In the genomic region with DNA sequence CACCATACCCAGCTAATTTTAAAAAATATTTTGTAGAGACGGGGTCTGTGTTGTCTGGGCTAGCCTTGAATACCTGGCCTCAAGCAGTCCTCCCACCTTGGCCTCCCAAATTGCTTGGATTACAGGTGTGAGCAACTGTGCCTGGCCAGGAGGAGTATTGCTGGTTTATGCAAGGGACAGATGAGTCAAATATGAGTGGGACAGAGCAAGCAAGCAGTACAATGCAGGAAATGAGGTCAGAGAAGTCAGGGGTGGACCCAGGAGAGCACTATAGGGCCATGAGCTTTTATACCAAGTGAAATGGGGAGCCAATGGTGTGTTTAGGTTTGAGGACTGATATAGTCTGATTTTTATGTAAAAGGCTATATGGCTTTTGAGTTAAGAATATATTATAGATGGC, we compare ENCODE assay signal across 17 cellular contexts. TPM values are rescaled to one million over a fixed set of nuclear protein-coding genes. Genes with fewer than 3 reads are reported as not detected.
DNase-seq lines count a peak whose midpoint lies in the region; ATAC-seq and TF ChIP-seq lines count a peak whose summit lies in the region.
"Had no signal": no experiment of that assay in that cellular context is flagged by ENCODE, and none has a peak within 500 bp of the region (broad histone marks: within the 10 kb centered on the region; RNA-seq: fewer than 3 reads in every experiment).

No MANE protein-coding gene starts in this region.

- peaks cover 56% of the 10 kb centered on the region for H3K4me1 ChIP-seq in BLaER1
- peaks cover 59% of the 10 kb centered on the region for H3K4me1 ChIP-seq in Caco-2

- H3K27me3 Mint-ChIP-seq in Caco-2 (ENCODE audit: insufficient read depth, unreplicated experiment), result no peaks in the 10 kb centered on the region

- DNase-seq in Caco-2, result no peak
- peak; percentile 19 for DNase-seq in epithelial cell of esophagus (ENCODE audit: low read depth)
- DNase-seq in stimulated activated effector memory CD8-positive, alpha-beta T cell treated with anti-CD3 and anti-CD28 coated beads, Interleukin-12 subunit alpha, Interleukin-12 subunit beta, amount 100 ng/mL, for 72 hours (ENCODE audit: low spot score in 2 of 2), result no peak
- DNase-seq in LoVo (ENCODE audit: low spot score), result no peak
- no peak for DNase-seq in D341Med (ENCODE audit: low spot score)
- DNase-seq: ACHN; HFFc6; KBM-7; MV-4-11; NCI-H187; NCI-H2107; NCI-H510A; NCI-H748 treated with DMSO at 0.1 percent for 48 hours; NK-92 treated with Interleukin-12 subunit alpha and Interleukin-12 subunit beta, amount 100 ng/mL, for 24 hours; Right ventricle myocardium superior had no signal

- peak overlapping the region; percentile 85 for H3K27ac ChIP-seq in BLaER1

- H3K27ac Mint-ChIP-seq in Caco-2 (ENCODE audit: unreplicated experiment), result peak overlapping the region; percentile 57
- H3K27ac Mint-ChIP-seq in stimulated activated effector memory CD8-positive, alpha-beta T cell treated with anti-CD3 and anti-CD28 coated beads, Interleukin-12 subunit alpha, Interleukin-12 subunit beta, amount 100 ng/mL, for 72 hours, result no peak overlapping the region
- H3K27ac Mint-ChIP-seq: HFFc6 had no signal

- ATAC-seq in stimulated activated effector memory CD8-positive, alpha-beta T cell treated with anti-CD3 and anti-CD28 coated beads, Interleukin-12 subunit alpha, Interleukin-12 subunit beta, amount 100 ng/mL, for 72 hours, result peak; percentile 80
- ATAC-seq in GM21381 (IDR thresholded peaks at IDR 0.05; ENCODE audit: unreplicated experiment), result no peak

- H3K36me3 ChIP-seq in BLaER1, result peaks cover 47% of the 10 kb centered on the region
- H3K36me3 ChIP-seq in Caco-2 (ENCODE audit: control insufficient read depth, insufficient read depth, low read length), result no peaks in the 10 kb centered on the region; the same call in 1 of the 2 replicates

- H3K4me2 ChIP-seq in BLaER1, result peak overlapping the region; percentile 88

- CTCF ChIA-PET in Caco-2 (lab: Charles Lee), result no interaction called here

- no TSS peak for BruUV-seq in Caco-2 (replicated peaks; lab: Mats Ljungman, UMichigan)

- 0 out of 2 replicates have a peak, but pooled peaks cover 6% of the 10 kb centered on the region for H4K20me1 ChIP-seq in BLaER1

- H3K9ac ChIP-seq in BLaER1, result no peak overlapping the region

- TF ChIP-seq CTCF in Caco-2 (IDR thresholded peaks at IDR 0.05; ENCODE audit: insufficient read depth in 1 of 2, low read depth in 1 of 2, low read length in 1 of 2, severe bottlenecking in 1 of 2, unreplicated experiment in 1 of 2) (no peak), epithelial cell of esophagus (IDR thresholded peaks at IDR 0.05; ENCODE audit: insufficient read depth, low read depth, low read length, missing control alignments) (no peak)

- H3K9me3 Mint-ChIP-seq in Caco-2 (ENCODE audit: unreplicated experiment), result peaks cover 10% of the 10 kb centered on the region
- no peaks in the 10 kb centered on the region for H3K9me3 Mint-ChIP-seq in stimulated activated effector memory CD8-positive, alpha-beta T cell treated with anti-CD3 and anti-CD28 coated beads, Interleukin-12 subunit alpha, Interleukin-12 subunit beta, amount 100 ng/mL, for 72 hours
- H3K9me3 Mint-ChIP-seq: HFFc6 had no signal

- intact Hi-C loops in Caco-2 (cut with micrococcal nuclease; ENCODE audit: unreplicated experiment), result no loop called here

- H3K4me3 ChIP-seq in BLaER1, result peak overlapping the region; percentile 56
- H3K4me3 ChIP-seq in Caco-2 (ENCODE audit: low read depth, low read length), result no peak overlapping the region
- H3K4me3 ChIP-seq in epithelial cell of esophagus (ENCODE audit: low read length), result no peak overlapping the region

- POLR2A ChIA-PET in Caco-2 (lab: Charles Lee), result no interaction called here

- H3K36me3 Mint-ChIP-seq in Caco-2 (ENCODE audit: insufficient read depth, unreplicated experiment), result peaks cover 54% of the 10 kb centered on the region
- H3K36me3 Mint-ChIP-seq in stimulated activated effector memory CD8-positive, alpha-beta T cell treated with anti-CD3 and anti-CD28 coated beads, Interleukin-12 subunit alpha, Interleukin-12 subunit beta, amount 100 ng/mL, for 72 hours, result no peaks in the 10 kb centered on the region

- H3K9me3 ChIP-seq in BLaER1, result peaks cover 27% of the 10 kb centered on the region
- H3K9me3 ChIP-seq in Caco-2, result no peaks in the 10 kb centered on the region

- peaks cover 61% of the 10 kb centered on the region for H3K4me1 Mint-ChIP-seq in Caco-2 (ENCODE audit: low read depth, unreplicated experiment)
- no peaks in the 10 kb centered on the region for H3K4me1 Mint-ChIP-seq in stimulated activated effector memory CD8-positive, alpha-beta T cell treated with anti-CD3 and anti-CD28 coated beads, Interleukin-12 subunit alpha, Interleukin-12 subunit beta, amount 100 ng/mL, for 72 hours

- H3K27me3 ChIP-seq in BLaER1, result no peaks in the 10 kb centered on the region
- no peaks in the 10 kb centered on the region for H3K27me3 ChIP-seq in Caco-2 (replicated peaks; ENCODE audit: control insufficient read depth, insufficient read depth, low read length)

- H3K4me3 Mint-ChIP-seq in Caco-2 (ENCODE audit: unreplicated experiment), result no peak overlapping the region
- H3K4me3 Mint-ChIP-seq in stimulated activated effector memory CD8-positive, alpha-beta T cell treated with anti-CD3 and anti-CD28 coated beads, Interleukin-12 subunit alpha, Interleukin-12 subunit beta, amount 100 ng/mL, for 72 hours, result no peak overlapping the region
- H3K4me3 Mint-ChIP-seq: HFFc6 had no signal

RNA-seq across cellular contexts. Expression of a gene that starts 6.3 kb away (rescaled TPM):
- 193 and 208 TPM in 2 replicates for total RNA-seq in Caco-2 (2022)

RNA-seq across cellular contexts. Expression of a gene that starts 45.0 kb away (rescaled TPM):
- total RNA-seq in Caco-2 (2022), result 343 and 467 TPM in 2 replicates
- total RNA-seq: HFFc6, Right ventricle myocardium superior had no signal
